ENCODE assay signal across 1 cellular context in genomic region chr3:47319952-47320351, GRCh38.
TF ChIP-seq lines count a peak whose summit lies in the region.

No MANE protein-coding gene starts in this region.

TF ChIP-seq in K562, 482 proteins besides CTCF, POLR2A, EP300 and RAD21 (continued from another document):
- TF ChIP-seq ZBTB40 (IDR thresholded peaks at IDR 0.05) (no peak), ZBTB40 (CRISPR knock-in tag; IDR thresholded peaks at IDR 0.05) (no peak), HMGN3 (IDR thresholded peaks at IDR 0.05; ENCODE audit: borderline replicate concordance, extremely low read depth, insufficient read length, low read depth, low read length) (no peak), ZSCAN29 (IDR thresholded peaks at IDR 0.05) (no peak), ZNF445 (CRISPR knock-in tag; IDR thresholded peaks at IDR 0.05; ENCODE audit: low read depth) (no peak), TSHZ1 (CRISPR knock-in tag; IDR thresholded peaks at IDR 0.05) (no peak), FOXJ2 (tag; IDR thresholded peaks at IDR 0.05) (no peak), ZNF408 (CRISPR knock-in tag; IDR thresholded peaks at IDR 0.05; ENCODE audit: low read depth) (no peak), ZNF274 (IDR thresholded peaks at IDR 0.05; ENCODE audit: borderline replicate concordance, low read depth, low read length) (no peak), RBFOX2 (IDR thresholded peaks at IDR 0.05; ENCODE audit: low read depth, low read length) (no peak), FOXJ3 (CRISPR knock-in tag; IDR thresholded peaks at IDR 0.05) (no peak), CSDE1 (IDR thresholded peaks at IDR 0.05) (no peak), PTRF (tag; IDR thresholded peaks at IDR 0.05) (no peak), MAFG (tag; conservative IDR thresholded peaks at IDR 0.05) (peak; percentile 83), ELF2 (CRISPR knock-in tag; IDR thresholded peaks at IDR 0.05) (no peak), PCBP1 (IDR thresholded peaks at IDR 0.05; ENCODE audit: low read depth, low read length, poor library complexity, severe bottlenecking) (no peak), CHD1 (IDR thresholded peaks at IDR 0.05; ENCODE audit: low read length) (no peak), ZBTB43 (CRISPR knock-in tag; IDR thresholded peaks at IDR 0.05) (no peak), NRF1 (conservative IDR thresholded peaks at IDR 0.05 in 1 of 2, IDR thresholded peaks at IDR 0.05 in 1 of 2) (no peak), GATAD2A (IDR thresholded peaks at IDR 0.05) (no peak), CEBPZ (IDR thresholded peaks at IDR 0.05; ENCODE audit: borderline replicate concordance, low read depth, low read length) (no peak), ERF (CRISPR knock-in tag; IDR thresholded peaks at IDR 0.05) (no peak), CBFB (CRISPR knock-in tag; IDR thresholded peaks at IDR 0.05) (no peak), SMAD1 (IDR thresholded peaks at IDR 0.05; ENCODE audit: low read depth, low read length, partially characterized antibody) (no peak), THRA (IDR thresholded peaks at IDR 0.05) (no peak), ZNF384 (IDR thresholded peaks at IDR 0.05; ENCODE audit: low read depth, low read length) (no peak), ZNF174 (CRISPR knock-in tag; IDR thresholded peaks at IDR 0.05) (no peak), CGGBP1 (CRISPR knock-in tag; IDR thresholded peaks at IDR 0.05) (no peak), ZFPM2 (CRISPR knock-in tag; IDR thresholded peaks at IDR 0.05) (no peak), MAFF (IDR thresholded peaks at IDR 0.05; ENCODE audit: low read length) (peak; percentile 50), ZNF121 (CRISPR knock-in tag; conservative IDR thresholded peaks at IDR 0.05) (no peak)
